ENCODE assay signal across 17 cellular contexts in the genomic region with DNA sequence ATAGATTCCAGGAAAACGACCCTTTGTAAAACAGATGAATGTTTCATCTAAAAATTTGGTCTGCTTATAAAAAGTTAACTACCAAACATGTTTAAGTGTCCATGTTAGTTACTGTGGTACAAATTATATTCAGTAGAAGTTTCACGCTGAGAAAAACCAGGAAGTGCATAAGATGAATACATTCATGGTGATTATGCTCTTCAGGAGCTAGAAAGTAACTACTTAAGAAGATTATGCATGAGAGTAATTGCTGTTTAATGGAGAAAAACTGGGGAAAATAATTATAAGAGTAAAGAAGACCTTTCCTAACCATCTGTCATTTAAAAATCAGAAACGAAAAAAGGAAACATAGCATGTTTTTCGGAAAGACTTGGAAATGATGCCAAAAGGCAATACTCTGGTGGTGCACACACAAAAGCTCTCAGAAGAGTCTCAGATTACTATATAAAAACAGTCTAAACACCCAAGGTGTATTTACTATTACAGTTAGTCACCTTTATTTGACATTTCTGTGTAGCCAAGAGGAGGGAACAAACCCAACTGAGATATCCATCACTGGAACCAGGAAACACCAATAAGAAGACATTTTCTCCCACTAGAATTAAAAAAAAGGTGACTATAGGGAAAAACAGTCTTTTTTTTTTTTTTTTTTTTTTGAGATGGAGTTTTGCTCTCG. TPM values are rescaled to one million over a fixed set of nuclear protein-coding genes. Genes with fewer than 3 reads are reported as not detected.
DNase-seq lines count a peak whose midpoint lies in the region; ATAC-seq, FAIRE-seq and TF ChIP-seq lines count a peak whose summit lies in the region.
"Had no signal": no experiment of that assay in that cellular context is flagged by ENCODE, and none has a peak within 500 bp of the region (broad histone marks: within the 10 kb centered on the region; RNA-seq: fewer than 3 reads in every experiment).

No MANE protein-coding gene starts in this region.

- H3K4me3 ChIP-seq in A673 (ENCODE audit: low read depth, low read length, poor library complexity, severe bottlenecking): no peak overlapping the region
- peak overlapping the region; percentile 6 for H3K4me3 ChIP-seq in OCI-LY7 (ENCODE audit: low read depth, low read length, poor library complexity, severe bottlenecking)
- H3K4me3 ChIP-seq in thyroid gland (replicated peaks in 1 of 3): no peak overlapping the region
- H3K4me3 ChIP-seq: pancreas, SJCRH30 had no signal

- BruUV-seq in A673 (replicated peaks; lab: Mats Ljungman, UMichigan): no TSS peak
- no TSS peak for BruUV-seq in OCI-LY7 (replicated peaks; lab: Mats Ljungman, UMichigan)

- ATAC-seq in GM18502 (IDR thresholded peaks at IDR 0.05; ENCODE audit: poor library complexity, unreplicated experiment): no peak
- ATAC-seq in activated T-cell treated with anti-CD3 and anti-CD28 coated beads, Interleukin-2, amount 50 U/mL, for 4 hours: no peak
- no peak for ATAC-seq in GM19452 (IDR thresholded peaks at IDR 0.05; ENCODE audit: unreplicated experiment)
- ATAC-seq: pancreas had no signal

- FAIRE-seq in GM18507 (lab: Jason Lieb, UNC): peak; percentile 29
- FAIRE-seq: pancreas had no signal

- no peak overlapping the region for H3K4me3 Mint-ChIP-seq in activated T-cell treated with anti-CD3 and anti-CD28 coated beads, Interleukin-2, amount 50 U/mL, for 4 hours
- H3K4me3 Mint-ChIP-seq: activated naive CD8-positive, alpha-beta T cell treated with anti-CD3 and anti-CD28 coated beads, Interleukin-2, amount 10 ng/mL, durations not matched to agents 7 days and 5 days; dendritic cell treated with granulocyte-macrophage colony-stimulating factor and Interleukin-4, amounts not matched to agents 40 ng/mL and 50 ng/mL, for 4 days had no signal

- intact Hi-C loops in A673 (cut with micrococcal nuclease; ENCODE audit: unreplicated experiment): no loop called here
- intact Hi-C loops in OCI-LY7 (cut with micrococcal nuclease; ENCODE audit: unreplicated experiment): no loop called here
- intact Hi-C loops in thyroid gland (cut with DNase I): no loop called here

- no peak overlapping the region for H3K27ac ChIP-seq in A673 (ENCODE audit: low read depth, low read length, poor library complexity, severe bottlenecking)
- no peak overlapping the region for H3K27ac ChIP-seq in OCI-LY7 (ENCODE audit: low read depth, low read length, poor library complexity, severe bottlenecking)
- no peak overlapping the region for H3K27ac ChIP-seq in thyroid gland
- H3K27ac ChIP-seq: pancreas, SJCRH30 had no signal

- no peaks in the 10 kb centered on the region for H3K27me3 ChIP-seq in A673 (replicated peaks; ENCODE audit: insufficient read depth, low read depth, low read length, poor library complexity)
- H3K27me3 ChIP-seq in thyroid gland: no peaks in the 10 kb centered on the region
- H3K27me3 ChIP-seq: pancreas, SJCRH30 had no signal

- H2AFZ ChIP-seq in OCI-LY7 (ENCODE audit: low read length): peak overlapping the region; percentile 89

- no peaks in the 10 kb centered on the region for H4K20me1 ChIP-seq in OCI-LY7 (ENCODE audit: insufficient read depth, low read length)

- no peaks in the 10 kb centered on the region for H3K36me3 Mint-ChIP-seq in activated T-cell treated with anti-CD3 and anti-CD28 coated beads, Interleukin-2, amount 50 U/mL, for 4 hours (ENCODE audit: insufficient read depth)
- H3K36me3 Mint-ChIP-seq: activated naive CD8-positive, alpha-beta T cell treated with anti-CD3 and anti-CD28 coated beads, Interleukin-2, amount 10 ng/mL, durations not matched to agents 7 days and 5 days had no signal

- H3K9me3 Mint-ChIP-seq in activated T-cell treated with anti-CD3 and anti-CD28 coated beads, Interleukin-2, amount 50 U/mL, for 4 hours: no peaks in the 10 kb centered on the region
- H3K9me3 Mint-ChIP-seq: activated naive CD8-positive, alpha-beta T cell treated with anti-CD3 and anti-CD28 coated beads, Interleukin-2, amount 10 ng/mL, durations not matched to agents 7 days and 5 days; dendritic cell treated with granulocyte-macrophage colony-stimulating factor and Interleukin-4, amounts not matched to agents 40 ng/mL and 50 ng/mL, for 4 days had no signal

- WGBS in thyroid gland, 2 donors: 60 to 73% methylated on average over 5 of the region's 5 CpGs

- no peak for TF ChIP-seq CTCF in A673 (conservative IDR thresholded peaks at IDR 0.05; ENCODE audit: low read depth, low read length)
- no peak for TF ChIP-seq CTCF in OCI-LY7 (conservative IDR thresholded peaks at IDR 0.05; ENCODE audit: low read length)
- TF ChIP-seq CTCF in thyroid gland (IDR thresholded peaks at IDR 0.05): no peak

- POLR2A ChIA-PET in A673 (lab: Charles Lee; ENCODE audit: low non-redundant PET): no interaction called here
- POLR2A ChIA-PET in OCI-LY7 (lab: Charles Lee): interaction anchor here (2.6 kb wide), 1 partner anchor 37 kb away, joined by 9 read pairs; no protein-coding TSS in a partner anchor

- peaks cover 2% of the 10 kb centered on the region for H3K4me1 Mint-ChIP-seq in activated T-cell treated with anti-CD3 and anti-CD28 coated beads, Interleukin-2, amount 50 U/mL, for 4 hours (ENCODE audit: low read depth)
- H3K4me1 Mint-ChIP-seq: activated naive CD8-positive, alpha-beta T cell treated with anti-CD3 and anti-CD28 coated beads, Interleukin-2, amount 10 ng/mL, durations not matched to agents 7 days and 5 days had no signal

- H3K4me1 ChIP-seq in A673 (ENCODE audit: insufficient read depth, low read length, poor library complexity, severe bottlenecking): peaks cover 11% of the 10 kb centered on the region
- peaks cover 45% of the 10 kb centered on the region for H3K4me1 ChIP-seq in OCI-LY7 (ENCODE audit: insufficient read depth, low read length, poor library complexity, severe bottlenecking)
- no peaks in the 10 kb centered on the region for H3K4me1 ChIP-seq in thyroid gland
- H3K4me1 ChIP-seq: pancreas, SJCRH30 had no signal

- peak overlapping the region; percentile 56 for H3K4me2 ChIP-seq in OCI-LY7 (ENCODE audit: low read length)

- no peaks in the 10 kb centered on the region for H3K27me3 Mint-ChIP-seq in activated T-cell treated with anti-CD3 and anti-CD28 coated beads, Interleukin-2, amount 50 U/mL, for 4 hours (ENCODE audit: low read depth)

- DNase-seq in A673 (ENCODE audit: low spot score): peak; percentile 70
- no peak for DNase-seq in GM18507 (ENCODE audit: extremely low spot score, insufficient read length, low read depth)
- DNase-seq in NCI-H2081 (lab: John Stamatoyannopoulos, UW): peak; percentile 40 to 67
- no peak for DNase-seq in OCI-LY7 (ENCODE audit: low spot score)
- no peak for DNase-seq in thyroid gland
- DNase-seq in activated T-cell treated with anti-CD3 and anti-CD28 coated beads, Interleukin-2, amount 50 U/mL, for 4 hours: no peak
- DNase-seq: activated CD4-positive, alpha-beta T cell treated with anti-CD3 and anti-CD28 coated beads, Interleukin-2, amount 50 U/mL, for 48 hours; activated naive CD8-positive, alpha-beta T cell treated with anti-CD3 and anti-CD28 coated beads, Interleukin-2, amount 10 ng/mL, durations not matched to agents 7 days and 5 days; activated T-cell treated with anti-CD3 and anti-CD28 coated beads, Interleukin-2, amount 50 U/mL, for 48 hours; NCI-H1694 treated with DMSO at 0.1 percent for 48 hours; pancreas; SJCRH30; stimulated activated CD4-positive, alpha-beta T cell treated with anti-CD3 and anti-CD28 coated beads, Interleukin-2, amount 100 ng/mL, for 48 hours; T-helper 9 cell had no signal

- no peak for TF ChIP-seq POLR2A in thyroid gland (IDR thresholded peaks at IDR 0.05)

- H3K36me3 ChIP-seq in A673 (ENCODE audit: insufficient read depth, low read length, poor library complexity, severe bottlenecking) (no peaks in the 10 kb centered on the region), OCI-LY7 (ENCODE audit: insufficient read depth, low read length) (no peaks in the 10 kb centered on the region), thyroid gland (no peaks in the 10 kb centered on the region)
- H3K36me3 ChIP-seq: pancreas, SJCRH30 had no signal

- H3K9me3 ChIP-seq in A673 (ENCODE audit: low read depth, low read length, poor library complexity, severe bottlenecking) (no peaks in the 10 kb centered on the region), OCI-LY7 (ENCODE audit: low read length) (no peaks in the 10 kb centered on the region), thyroid gland (no peaks in the 10 kb centered on the region)
- H3K9me3 ChIP-seq: pancreas, SJCRH30 had no signal

- CTCF ChIA-PET in A673 (lab: Charles Lee): no interaction called here
- CTCF ChIA-PET in OCI-LY7 (lab: Charles Lee; ENCODE audit: unreplicated experiment): no interaction called here

- H3K79me2 ChIP-seq in OCI-LY7 (ENCODE audit: insufficient read depth, low read depth, low read length): no peaks in the 10 kb centered on the region

- H3K9me2 ChIP-seq in OCI-LY7 (ENCODE audit: insufficient read depth, low read length): no peaks in the 10 kb centered on the region

RNA-seq across cellular contexts. Expression of gene METTL21A, which starts 38.8 kb away (rescaled TPM):
- total RNA-seq in A673 (2021) (35.5 and 40.4 TPM in 2 replicates), OCI-LY7 (2022) (58.9 and 71.4 TPM in 2 replicates), thyroid gland (10 to 100 TPM; 24.6 to 48.9 (median 36.0) TPM)
- total RNA-seq in OCI-LY7 (2014; rRNA removed; shearing (Covaris generic)): 55.2 and 61.1 TPM in 2 replicates
- total RNA-seq in activated T-cell treated with anti-CD3 and anti-CD28 coated beads, Interleukin-2, amount 50 U/mL, for 4 hours: 10 to 100 TPM; 29.2 to 44.7 (median 35.8) TPM

RNA-seq across cellular contexts. Expression of gene CCNYL1, which starts 47.4 kb away (rescaled TPM):
- total RNA-seq in A673 (2021): 8.7 and 12.8 TPM in 2 replicates
- 4.2 and 8.0 TPM in 2 replicates for total RNA-seq in OCI-LY7 (2014; rRNA removed; shearing (Covaris generic))
- total RNA-seq in OCI-LY7 (2022): 22.5 and 24.2 TPM in 2 replicates
- total RNA-seq in thyroid gland: 10 to 100 TPM; 14.8 to 22.2 (median 17.9) TPM
- 10 to 100 TPM in 1 of 3 donors, 1 to 10 TPM in 2; 6.3 to 10.3 (median 6.7) TPM for total RNA-seq in activated T-cell treated with anti-CD3 and anti-CD28 coated beads, Interleukin-2, amount 50 U/mL, for 4 hours

Comparison
In these comparisons a context has a peak if more than half of its experiments do, and no peak if none do; other contexts are left out.
1. DNase-seq: peak in A673 (single experiment) and NCI-H2081 (2 of 2); none in GM18507 (single experiment), OCI-LY7 (single experiment), thyroid gland (0 of 2) and activated T-cell treated with anti-CD3 and anti-CD28 coated beads, Interleukin-2, amount 50 U/mL, for 4 hours (single experiment).